In genomic region chr1:16064536-16065196, GRCh38 we compare ENCODE assay signal across 22 cellular contexts. TPM values are rescaled to one million over a fixed set of nuclear protein-coding genes. Genes with fewer than 3 reads are reported as not detected.
DNase-seq lines count a peak whose midpoint lies in the region; ATAC-seq, FAIRE-seq and TF ChIP-seq lines count a peak whose summit lies in the region.
"Had no signal": no experiment of that assay in that cellular context is flagged by ENCODE, and none has a peak within 500 bp of the region (broad histone marks: within the 10 kb centered on the region; RNA-seq: fewer than 3 reads in every experiment).

No MANE protein-coding gene starts in this region.

- H3K4me1 ChIP-seq in K562 (replicated peaks in 1 of 2; ENCODE audit: control insufficient read depth in 2 of 2, insufficient read depth in 2 of 2, low read length in 2 of 2) (peaks cover 0 to 17% of the 10 kb centered on the region in 2 experiments; a peak in 2 of 5 replicates), neuronal stem cell (ENCODE audit: control insufficient read depth in 2 of 2, insufficient read depth in 1 of 2, low read depth in 1 of 2, low read length in 2 of 2) (peaks cover 30 to 35% of the 10 kb centered on the region in 2 donors), lower lobe of right lung (no peaks in the 10 kb centered on the region)
- H3K4me1 ChIP-seq: prostate gland had no signal

- H3K9ac ChIP-seq in K562 (ENCODE audit: insufficient read depth in 1 of 2, low read depth in 2 of 2, low read length in 2 of 2) (no peak overlapping the region), neuronal stem cell (ENCODE audit: low read depth, low read length, poor library complexity) (no peak overlapping the region)

- 2% methylated on average over 13 of the region's 13 CpGs for WGBS in K562 (ENCODE audit: insufficient coverage, low coverage, missing lambda C conversion rate)
- WGBS in neuronal stem cell (ENCODE audit: extremely low coverage in 2 of 2, insufficient read length in 2 of 2, insufficient replicate concordance in 1 of 2), 2 donors: no CpG with 5 or more reads among the region's 13 CpGs

- H3K36me3 ChIP-seq in K562 (ENCODE audit: control insufficient read depth, insufficient read depth, low read length) (no peaks in the 10 kb centered on the region), neuronal stem cell (replicated peaks in 1 of 2; ENCODE audit: control insufficient read depth in 2 of 2, insufficient read depth in 2 of 2, low read length in 2 of 2) (no peaks in the 10 kb centered on the region), lower lobe of right lung (no peaks in the 10 kb centered on the region)
- H3K36me3 ChIP-seq: prostate gland had no signal

- no peaks in the 10 kb centered on the region for H3K9me1 ChIP-seq in K562 (ENCODE audit: control insufficient read depth, insufficient read depth, low read length)

- H2BK12ac ChIP-seq in neuronal stem cell (ENCODE audit: low read length): no peak overlapping the region

- no peaks in the 10 kb centered on the region for H3K9me3 ChIP-seq in K562 (replicated peaks; ENCODE audit: control insufficient read depth, insufficient read depth, low read depth, low read length)
- H3K9me3 ChIP-seq in neuronal stem cell (replicated peaks in 1 of 2; ENCODE audit: control insufficient read depth in 2 of 2, insufficient read depth in 1 of 2, low read depth in 1 of 2, low read length in 2 of 2): no peaks in the 10 kb centered on the region
- no peaks in the 10 kb centered on the region for H3K9me3 ChIP-seq in lower lobe of right lung
- H3K9me3 ChIP-seq: Caco-2, prostate gland had no signal

- H2BK15ac ChIP-seq in neuronal stem cell (ENCODE audit: low read length): peak overlapping the region; percentile 2

- H3K23ac ChIP-seq in neuronal stem cell (ENCODE audit: low read depth, low read length, poor library complexity): no peak overlapping the region

- H3K4me2 ChIP-seq in K562 (ENCODE audit: insufficient read depth, low read length) (no peak overlapping the region), neuronal stem cell (ENCODE audit: insufficient read depth, low read length, poor library complexity, severe bottlenecking) (no peak overlapping the region)

- no peak for FAIRE-seq in K562 (lab: Jason Lieb, UNC)

- CTCF ChIA-PET in K562 (lab: Yijun Ruan, JAX; ENCODE audit: low intra/inter-chr PET ratio): no interaction called here

- peak overlapping the region; percentile 68 for H3K18ac ChIP-seq in neuronal stem cell (ENCODE audit: low read length)

- peaks cover 10% of the 10 kb centered on the region; the same call in 1 of the 2 replicates for H4K20me1 ChIP-seq in K562 (replicated peaks; ENCODE audit: control insufficient read depth, insufficient read depth, low read length)

- no peak for TF ChIP-seq EP300 in K562 (IDR thresholded peaks at IDR 0.05; ENCODE audit: low read length)

- no peak for TF ChIP-seq RAD21 in K562 (CRISPR knock-in tag; conservative IDR thresholded peaks at IDR 0.05 in 1 of 2, IDR thresholded peaks at IDR 0.05 in 1 of 2)

- no TSS peak for BruUV-seq in K562 (replicated peaks; lab: Mats Ljungman, UMichigan)

- DNase-seq in G401 (ENCODE audit: low spot score) (peak; percentile 70), K562 (ENCODE audit: extremely low read depth in 1 of 4, low spot score in 3 of 4) (no peak), neuronal stem cell (ENCODE audit: low spot score) (no peak), lower lobe of right lung (no peak)
- DNase-seq: activated gamma-delta T cell treated with Interleukin-2 at 50 U/mL for 16 hours; aorta; Caco-2; left colon; NCI-H2107; stimulated activated CD4-positive, alpha-beta T cell treated with anti-CD3 and anti-CD28 coated beads, Interleukin-2, amount 100 ng/mL, for 24 hours; stimulated activated naive CD4-positive, alpha-beta T cell treated with Interleukin-2 at 50 U/mL for 16 hours; T1000; trophoblast cell had no signal

- H3K27ac ChIP-seq in C4-2B (peak overlapping the region; percentile 40), K562 (ENCODE audit: extremely low read depth, low read depth, low read length) (no peak overlapping the region), neuronal stem cell (replicated peaks; ENCODE audit: low read length) (no peak overlapping the region), lower lobe of right lung (no peak overlapping the region)
- H3K27ac ChIP-seq: prostate gland, SK-N-MC had no signal

- no peaks in the 10 kb centered on the region for H3K79me1 ChIP-seq in neuronal stem cell (ENCODE audit: low read depth, low read length)

- peak overlapping the region; percentile 17 for H2AK5ac ChIP-seq in neuronal stem cell (ENCODE audit: low read depth, low read length)

- TF ChIP-seq CTCF in C4-2B (conservative IDR thresholded peaks at IDR 0.05) (no peak), K562 (IDR thresholded peaks at IDR 0.05 in 2 of 3, conservative IDR thresholded peaks at IDR 0.05 in 1 of 3; ENCODE audit: insufficient read depth in 2 of 3, low read depth in 1 of 3, low read length in 3 of 3) (no peak), lower lobe of right lung (IDR thresholded peaks at IDR 0.05) (no peak)

- peaks cover 17 to 69% of the 10 kb centered on the region in 2 experiments for H3K27me3 ChIP-seq in K562 (ENCODE audit: control insufficient read depth in 2 of 2, insufficient read depth in 2 of 2, low read length in 2 of 2)
- peaks cover 0 to 31% (median 0%) of the 10 kb centered on the region in 3 experiments for H3K27me3 ChIP-seq in neuronal stem cell (ENCODE audit: control insufficient read depth in 3 of 3, insufficient read depth in 3 of 3, low read depth in 1 of 3, low read length in 3 of 3)
- H3K27me3 ChIP-seq in lower lobe of right lung (ENCODE audit: low read depth): peaks cover 6% of the 10 kb centered on the region

- intact Hi-C loops in K562 (cut with micrococcal nuclease) (no loop called here), lower lobe of right lung (cut with DNase I) (no loop called here)

- H2BK5ac ChIP-seq in neuronal stem cell (ENCODE audit: low read length): no peak overlapping the region

- in situ Hi-C loops in G401 (cut with HindIII; ENCODE audit: low sequenced_read_pairs): no loop called here
- in situ Hi-C loops in K562 (cut with MboI): loop anchor here (10.0 kb wide), 1 partner anchor 50 kb away; the partner anchor contains the start of gene HSPB7

- H3K4ac ChIP-seq in neuronal stem cell (ENCODE audit: low read length): no peak overlapping the region

- TF ChIP-seq POLR2A in K562 (conservative IDR thresholded peaks at IDR 0.05): no peak

- H4K8ac ChIP-seq in neuronal stem cell (ENCODE audit: low read depth, low read length): no peak overlapping the region

- no peak overlapping the region for H2BK120ac ChIP-seq in neuronal stem cell (ENCODE audit: low read depth, low read length)

- no peaks in the 10 kb centered on the region for H3K79me2 ChIP-seq in K562 (ENCODE audit: control insufficient read depth, insufficient read depth, low read length)

- H4K91ac ChIP-seq in neuronal stem cell (ENCODE audit: low read depth, low read length, poor library complexity): no peak overlapping the region

- no peak overlapping the region for H2AFZ ChIP-seq in K562 (ENCODE audit: low read depth, low read length)
- peak overlapping the region; percentile 73 for H2AFZ ChIP-seq in neuronal stem cell (ENCODE audit: low read length)

- no peak overlapping the region for H3K14ac ChIP-seq in neuronal stem cell (ENCODE audit: low read length)

- no peak for ATAC-seq in K562
- no peak for ATAC-seq in HG03521 (IDR thresholded peaks at IDR 0.05; ENCODE audit: unreplicated experiment)
- no peak for ATAC-seq in HG03095 (IDR thresholded peaks at IDR 0.05; ENCODE audit: unreplicated experiment)
- ATAC-seq in lower lobe of right lung: no peak
- ATAC-seq: left colon had no signal

- no peak overlapping the region for H3K4me3 ChIP-seq in K562
- H3K4me3 ChIP-seq in neuronal stem cell (ENCODE audit: low read length in 2 of 2): no peak overlapping the region
- H3K4me3 ChIP-seq in lower lobe of right lung: no peak overlapping the region
- H3K4me3 ChIP-seq: prostate gland, SK-N-MC had no signal

- POLR2A ChIA-PET in K562 (lab: Yijun Ruan, JAX): interaction anchor here (0.5 to 1.0 kb wide), 5 partner anchors 8 to 329 kb away, joined by 3 to 4 read pairs (median 3); partner anchors contain the start of genes CLCNKB and FAM131C

RNA-seq across cellular contexts. Expression of gene FAM131C, which starts 8.8 kb away (rescaled TPM):
- 0.88 and 1.3 TPM in 2 replicates for total RNA-seq in G401 (2014; rRNA removed; shearing (Covaris generic))
- total RNA-seq in K562 (2011; cell fraction: chromatin; rRNA removed; ENCODE audit: low replicate concordance): 0.23 TPM in 1 of 2 replicates, not detected in the other
- not detected in 2 replicates for total RNA-seq in K562 (2011; cell fraction: nucleolus; rRNA removed)
- not detected in 2 replicates for total RNA-seq in K562 (2011; cell fraction: nucleoplasm; rRNA removed)
- total RNA-seq in K562 (2014; rRNA removed): not detected in 2 replicates
- not detected in 2 replicates for total RNA-seq in K562 (2014; rRNA removed; fragmentation: Illumina TruSeq; extraction: Trizol)
- not detected in 2 replicates for total RNA-seq in K562 (2015; rRNA removed; fragmentation: Illumina TruSeq; extraction: Trizol)
- total RNA-seq in K562 (2021): 0.16 and 0.18 TPM in 2 replicates
- 0.10 and 0.12 TPM in 2 replicates for polyA plus RNA-seq in K562 (2011; rRNA removed)
- polyA plus RNA-seq in K562 (2011; cell fraction: cytosol; rRNA removed): 0.18 and 0.64 TPM in 2 replicates
- polyA plus RNA-seq in K562 (2011; cell fraction: nucleus; rRNA removed): 0.17 and 0.18 TPM in 2 replicates
- 0.07 and 0.32 TPM in 2 replicates for polyA plus RNA-seq in K562 (2012)
- polyA plus RNA-seq in K562 (2014; fragmentation: Illumina TruSeq; extraction: Trizol): 0.11 TPM in 1 of 2 replicates, not detected in the other
- not detected for polyA plus RNA-seq in K562 (2014; fragmentation: Nextera tagmentation; extraction: Ambion mirVana)
- 0.29 TPM in 1 of 2 replicates, not detected in the other for polyA plus RNA-seq in K562 (2014; rRNA removed)
- polyA minus RNA-seq in K562 (2011; rRNA and poly(A)+ RNA removed): not detected in 2 replicates
- 0.86 TPM in 1 of 2 replicates, not detected in the other for polyA minus RNA-seq in K562 (2011; cell fraction: cytosol; rRNA and poly(A)+ RNA removed)
- polyA minus RNA-seq in K562 (2011; cell fraction: nucleus; rRNA and poly(A)+ RNA removed): 0.13 TPM in 1 of 2 replicates, not detected in the other
- polyA plus RNA-seq in neuronal stem cell (2013, experiment 1 of 2): 8.9 TPM
- polyA plus RNA-seq in neuronal stem cell (2013, experiment 2 of 2): 9.1 TPM
- total RNA-seq in lower lobe of right lung: not detected
- total RNA-seq: left colon, prostate gland, RPMI7951, skeletal muscle tissue had no signal

RNA-seq across cellular contexts. Expression of gene CLCNKB, which starts 21.1 kb away (rescaled TPM):
- total RNA-seq in G401 (2014; rRNA removed; shearing (Covaris generic)): 1.3 TPM in 1 of 2 replicates, not detected in the other
- total RNA-seq in K562 (2011; cell fraction: chromatin; rRNA removed; ENCODE audit: low replicate concordance): 1.2 and 5.1 TPM in 2 replicates
- 3.3 and 5.3 TPM in 2 replicates for total RNA-seq in K562 (2011; cell fraction: nucleolus; rRNA removed)
- total RNA-seq in K562 (2011; cell fraction: nucleoplasm; rRNA removed): 1.8 and 2.3 TPM in 2 replicates
- total RNA-seq in K562 (2014; rRNA removed): 0.64 and 1.6 TPM in 2 replicates
- total RNA-seq in K562 (2014; rRNA removed; fragmentation: Illumina TruSeq; extraction: Trizol): 0.32 and 0.40 TPM in 2 replicates
- 0.19 and 0.29 TPM in 2 replicates for total RNA-seq in K562 (2015; rRNA removed; fragmentation: Illumina TruSeq; extraction: Trizol)
- total RNA-seq in K562 (2021): 1.1 TPM in 2 replicates
- 1.4 and 4.0 TPM in 2 replicates for polyA plus RNA-seq in K562 (2011; rRNA removed)
- 3.6 and 5.5 TPM in 2 replicates for polyA plus RNA-seq in K562 (2011; cell fraction: cytosol; rRNA removed)
- 22.9 and 26.0 TPM in 2 replicates for polyA plus RNA-seq in K562 (2011; cell fraction: nucleus; rRNA removed)
- 0.48 and 1.8 TPM in 2 replicates for polyA plus RNA-seq in K562 (2012)
- 0.97 and 1.1 TPM in 2 replicates for polyA plus RNA-seq in K562 (2014; fragmentation: Illumina TruSeq; extraction: Trizol)
- polyA plus RNA-seq in K562 (2014; fragmentation: Nextera tagmentation; extraction: Ambion mirVana): under 1 TPM; 0.08 to 0.49 TPM
- 1.2 and 1.7 TPM in 2 replicates for polyA plus RNA-seq in K562 (2014; rRNA removed)
- 0.99 and 1.2 TPM in 2 replicates for polyA minus RNA-seq in K562 (2011; rRNA and poly(A)+ RNA removed)
- polyA minus RNA-seq in K562 (2011; cell fraction: cytosol; rRNA and poly(A)+ RNA removed): 1.0 TPM in 1 of 2 replicates, not detected in the other
- 1.5 and 2.3 TPM in 2 replicates for polyA minus RNA-seq in K562 (2011; cell fraction: nucleus; rRNA and poly(A)+ RNA removed)
- polyA plus RNA-seq in neuronal stem cell (2013, experiment 1 of 2): 2.9 TPM
- polyA plus RNA-seq in neuronal stem cell (2013, experiment 2 of 2): 2.7 TPM
- 0.18 TPM for total RNA-seq in lower lobe of right lung
- total RNA-seq: Caco-2, RPMI7951, skeletal muscle tissue had no signal
- polyA plus RNA-seq: neural cell had no signal

RNA-seq across cellular contexts. Expression of gene CLCNKA, which starts 42.8 kb away (rescaled TPM):
- 0.31 and 1.1 TPM in 2 replicates for total RNA-seq in G401 (2014; rRNA removed; shearing (Covaris generic))
- 0.55 and 2.4 TPM in 2 replicates for total RNA-seq in K562 (2011; cell fraction: chromatin; rRNA removed; ENCODE audit: low replicate concordance)
- total RNA-seq in K562 (2011; cell fraction: nucleolus; rRNA removed): 0.92 and 2.0 TPM in 2 replicates
- total RNA-seq in K562 (2011; cell fraction: nucleoplasm; rRNA removed): 0.76 and 2.0 TPM in 2 replicates
- total RNA-seq in K562 (2014; rRNA removed): 0.18 TPM in 1 of 2 replicates, not detected in the other
- not detected in 2 replicates for total RNA-seq in K562 (2014; rRNA removed; fragmentation: Illumina TruSeq; extraction: Trizol)
- not detected in 2 replicates for total RNA-seq in K562 (2015; rRNA removed; fragmentation: Illumina TruSeq; extraction: Trizol)
- total RNA-seq in K562 (2021): 0.07 and 0.18 TPM in 2 replicates
- polyA plus RNA-seq in K562 (2011; rRNA removed): 0.10 and 0.45 TPM in 2 replicates
- 0.24 and 1.1 TPM in 2 replicates for polyA plus RNA-seq in K562 (2011; cell fraction: cytosol; rRNA removed)
- polyA plus RNA-seq in K562 (2011; cell fraction: nucleus; rRNA removed): 4.6 and 6.0 TPM in 2 replicates
- polyA plus RNA-seq in K562 (2012): 0.14 and 0.35 TPM in 2 replicates
- polyA plus RNA-seq in K562 (2014; fragmentation: Illumina TruSeq; extraction: Trizol): 0.10 TPM in 1 of 2 replicates, not detected in the other
- polyA plus RNA-seq in K562 (2014; fragmentation: Nextera tagmentation; extraction: Ambion mirVana): under 1 TPM in 1 of 2 experiments, not detected in 1; 0.03 TPM
- polyA plus RNA-seq in K562 (2014; rRNA removed): 0.37 TPM in 1 of 2 replicates, not detected in the other
- polyA minus RNA-seq in K562 (2011; rRNA and poly(A)+ RNA removed): 0.07 TPM in 1 of 2 replicates, not detected in the other
- not detected in 2 replicates for polyA minus RNA-seq in K562 (2011; cell fraction: cytosol; rRNA and poly(A)+ RNA removed)
- polyA minus RNA-seq in K562 (2011; cell fraction: nucleus; rRNA and poly(A)+ RNA removed): 0.56 and 0.94 TPM in 2 replicates
- 0.13 TPM for polyA plus RNA-seq in neuronal stem cell (2013, experiment 1 of 2)
- 0.08 TPM for polyA plus RNA-seq in neuronal stem cell (2013, experiment 2 of 2)
- 0.65 TPM for total RNA-seq in lower lobe of right lung
- total RNA-seq: Caco-2, NCI-H460 had no signal
- polyA plus RNA-seq: neural cell had no signal

RNA-seq across cellular contexts. Expression of gene HSPB7, which starts 46.8 kb away (rescaled TPM):
- 3.2 and 7.1 TPM in 2 replicates for total RNA-seq in G401 (2014; rRNA removed; shearing (Covaris generic))
- total RNA-seq in K562 (2011; cell fraction: chromatin; rRNA removed; ENCODE audit: low replicate concordance): 0.44 TPM in 1 of 2 replicates, not detected in the other
- not detected in 2 replicates for total RNA-seq in K562 (2011; cell fraction: nucleolus; rRNA removed)
- total RNA-seq in K562 (2011; cell fraction: nucleoplasm; rRNA removed): 0.31 TPM in 1 of 2 replicates, not detected in the other
- total RNA-seq in K562 (2014; rRNA removed) (0.05 TPM in 1 of 2 replicates, not detected in the other), K562 (2014; rRNA removed; fragmentation: Illumina TruSeq; extraction: Trizol) (not detected in 2 replicates), K562 (2015; rRNA removed; fragmentation: Illumina TruSeq; extraction: Trizol) (not detected in 2 replicates), K562 (2021) (0.09 TPM in 1 of 2 replicates, not detected in the other), lower lobe of right lung (4.9 TPM)
- polyA plus RNA-seq in K562 (2011; rRNA removed) (0.07 and 0.08 TPM in 2 replicates), K562 (2014; fragmentation: Illumina TruSeq; extraction: Trizol) (0.19 TPM in 1 of 2 replicates, not detected in the other), K562 (2014; fragmentation: Nextera tagmentation; extraction: Ambion mirVana) (not detected), K562 (2014; rRNA removed) (not detected in 2 replicates)
- 0.03 and 0.04 TPM in 2 replicates for polyA plus RNA-seq in K562 (2011; cell fraction: cytosol; rRNA removed)
- polyA plus RNA-seq in K562 (2011; cell fraction: nucleus; rRNA removed): 0.07 and 0.08 TPM in 2 replicates
- polyA plus RNA-seq in K562 (2012): 0.16 and 0.17 TPM in 2 replicates
- not detected in 2 replicates for polyA minus RNA-seq in K562 (2011; rRNA and poly(A)+ RNA removed)
- polyA minus RNA-seq in K562 (2011; cell fraction: cytosol; rRNA and poly(A)+ RNA removed): not detected in 2 replicates
- polyA minus RNA-seq in K562 (2011; cell fraction: nucleus; rRNA and poly(A)+ RNA removed): not detected in 2 replicates
- polyA plus RNA-seq in neuronal stem cell (2013, experiment 1 of 2): not detected
- polyA plus RNA-seq in neuronal stem cell (2013, experiment 2 of 2): not detected
- total RNA-seq: Caco-2, NCI-H460 had no signal
- polyA plus RNA-seq: neural cell had no signal
